In the genomic region with DNA sequence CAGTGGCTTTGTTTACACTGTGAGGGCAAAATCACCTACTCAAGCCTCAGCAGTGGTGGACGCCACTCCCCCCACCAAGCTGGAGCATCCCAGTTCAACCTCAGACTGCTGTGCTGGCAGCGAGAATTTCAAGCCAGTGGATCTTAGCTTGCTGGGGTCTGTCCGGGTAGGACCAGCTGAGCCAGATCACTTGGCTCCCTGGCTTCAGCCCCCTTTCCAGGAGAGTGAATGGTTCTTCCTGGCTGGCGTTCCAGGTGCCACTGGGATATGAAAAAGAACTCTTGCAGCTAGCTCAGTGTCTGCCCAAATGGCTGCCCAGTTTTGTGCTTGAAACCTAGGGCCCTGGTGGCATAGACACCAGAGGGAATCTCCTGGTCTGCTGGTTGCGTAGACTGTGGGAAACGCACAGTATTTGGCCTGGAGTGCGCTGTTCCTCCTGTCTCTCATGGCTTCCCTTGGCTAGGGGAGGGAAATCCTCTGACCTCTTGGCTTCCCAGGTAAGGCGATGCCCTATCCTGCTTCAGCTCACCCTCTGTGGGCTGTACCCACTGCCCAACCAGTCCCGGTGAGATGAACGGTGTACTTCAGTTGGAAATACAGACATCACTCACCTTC, we compare ENCODE assay signal across 30 cellular contexts.
"Had no signal": no experiment of that assay in that cellular context is flagged by ENCODE, and none has a peak within 500 bp of the region (broad histone marks: within the 10 kb centered on the region; RNA-seq: fewer than 3 reads in every experiment).

No MANE protein-coding gene starts in this region.

- H3K27me3 ChIP-seq: brain microvascular endothelial cell, esophagus squamous epithelium, gastroesophageal sphincter had no signal

- H3K27ac ChIP-seq: brain microvascular endothelial cell, epithelial cell of prostate, esophagus squamous epithelium, gastroesophageal sphincter, WERI-Rb-1 had no signal

- H3K36me3 Mint-ChIP-seq: activated naive CD8-positive, alpha-beta T cell had no signal

- H3K4me1 ChIP-seq: esophagus squamous epithelium, gastroesophageal sphincter had no signal

- H3K4me1 Mint-ChIP-seq: activated B cell treated with CpG ODN at 0.5 μM for 24 hours; activated T-helper 17 cell treated with anti-CD3 and anti-CD28 coated beads, Interleukin-2, amount 50 U/mL, for 72 hours; T-helper 17 cell had no signal

- H3K36me3 ChIP-seq: brain microvascular endothelial cell, esophagus squamous epithelium, gastroesophageal sphincter, WERI-Rb-1 had no signal

- ATAC-seq: activated CD4-positive, CD25-positive, alpha-beta regulatory T cell treated with anti-CD3 and anti-CD28 coated beads, Interleukin-2, amount 50 U/mL, for 24 hours; activated CD8-positive, alpha-beta T cell treated with anti-CD3 and anti-CD28 coated beads for 36 hours; activated T-cell treated with anti-CD3 and anti-CD28 coated beads, Interleukin-2, amount 50 U/mL, for 4 hours; activated T-helper 17 cell treated with anti-CD3 and anti-CD28 coated beads, Interleukin-2, amount 50 U/mL, for 72 hours; gastroesophageal sphincter; T-helper 17 cell had no signal

- H3K27ac Mint-ChIP-seq: activated B cell treated with CpG ODN at 0.5 μM for 24 hours; activated CD8-positive, alpha-beta T cell treated with anti-CD3 and anti-CD28 coated beads for 36 hours; activated naive CD8-positive, alpha-beta T cell; activated T-helper 17 cell treated with anti-CD3 and anti-CD28 coated beads, Interleukin-2, amount 50 U/mL, for 72 hours; T-helper 17 cell; T-helper 2 cell treated with Interferon-gamma antibody and Interleukin-4, amounts not matched to agents 5 μg/mL and 100 μg/mL, for 36 hours had no signal

- DNase-seq: activated B cell treated with CpG ODN at 0.5 μM for 24 hours; activated CD4-positive, alpha-beta T cell treated with anti-CD3 and anti-CD28 coated beads for 48 hours; activated CD4-positive, alpha-beta T cell treated with anti-CD3 and anti-CD28 coated beads, Interleukin-2, amount 50 U/mL, for 1 hour; activated CD4-positive, alpha-beta T cell treated with anti-CD3 and anti-CD28 coated beads, Interleukin-2, amount 50 U/mL, for 48 hours; activated CD8-positive, alpha-beta memory T cell treated with anti-CD3 and anti-CD28 coated beads for 24 hours; activated CD8-positive, alpha-beta T cell treated with anti-CD3 and anti-CD28 coated beads for 36 hours; activated effector memory CD4-positive, alpha-beta T cell treated with Interleukin-2 at 50 U/mL for 16 hours; activated gamma-delta T cell treated with Interleukin-2 at 50 U/mL for 16 hours; activated naive CD4-positive, alpha-beta T cell treated with anti-CD3 and anti-CD28 coated beads, Interleukin-2, amount 50 U/mL, for 16 hours; activated naive CD4-positive, alpha-beta T cell treated with Interleukin-2 at 50 U/mL for 16 hours; activated T-cell treated with anti-CD3 and anti-CD28 coated beads, Interleukin-2, amount 50 U/mL, for 4 hours; amniotic stem cell; anterior cingulate cortex; brain microvascular endothelial cell; caudate nucleus; cortex of kidney; dermis blood vessel endothelial cell; effector CD8-positive, alpha-beta T cell; esophagus squamous epithelium; foreskin melanocyte; T-helper 1 cell; T-helper 17 cell; T1000; WERI-Rb-1 had no signal

- H3K4me3 ChIP-seq: esophagus squamous epithelium, gastroesophageal sphincter had no signal

- H3K27me3 Mint-ChIP-seq: activated B cell treated with CpG ODN at 0.5 μM for 24 hours; activated CD8-positive, alpha-beta T cell treated with anti-CD3 and anti-CD28 coated beads for 36 hours; activated naive CD8-positive, alpha-beta T cell; activated T-helper 17 cell treated with anti-CD3 and anti-CD28 coated beads, Interleukin-2, amount 50 U/mL, for 72 hours; T-helper 17 cell had no signal

- H3K4me3 Mint-ChIP-seq: activated B cell treated with CpG ODN at 0.5 μM for 24 hours; activated CD8-positive, alpha-beta T cell treated with anti-CD3 and anti-CD28 coated beads for 36 hours; activated naive CD8-positive, alpha-beta T cell; activated T-cell treated with anti-CD3 and anti-CD28 coated beads, Interleukin-2, amount 50 U/mL, for 4 hours; activated T-helper 17 cell treated with anti-CD3 and anti-CD28 coated beads, Interleukin-2, amount 50 U/mL, for 72 hours; T-helper 17 cell; T-helper 2 cell treated with Interferon-gamma antibody and Interleukin-4, amounts not matched to agents 5 μg/mL and 100 μg/mL, for 36 hours had no signal

- H3K9me3 ChIP-seq: gastroesophageal sphincter had no signal
